In the genomic region with DNA sequence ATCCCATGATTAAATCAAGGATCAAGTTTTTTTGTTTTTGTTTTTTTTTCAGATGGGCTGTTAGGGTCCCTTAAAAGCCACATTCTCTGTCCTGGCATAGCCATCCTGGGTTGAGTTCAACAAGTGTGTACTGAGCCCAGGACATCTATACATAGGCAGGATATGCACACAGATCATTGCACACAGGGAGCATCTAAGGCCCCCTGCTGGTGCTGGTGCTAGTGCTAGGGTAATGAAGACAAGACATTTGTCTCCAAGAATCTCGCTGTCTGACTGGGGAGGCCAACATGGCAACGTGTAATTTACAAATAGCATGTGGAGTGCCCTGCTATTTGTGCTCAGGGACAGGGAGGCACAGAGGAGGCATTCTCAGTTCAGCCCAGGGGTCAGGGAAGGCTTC, we compare ENCODE assay signal across 25 cellular contexts.
DNase-seq lines count a peak whose midpoint lies in the region; ATAC-seq and TF ChIP-seq lines count a peak whose summit lies in the region.
"Had no signal": no experiment of that assay in that cellular context is flagged by ENCODE, and none has a peak within 500 bp of the region (broad histone marks: within the 10 kb centered on the region; RNA-seq: fewer than 3 reads in every experiment).

No MANE protein-coding gene starts in this region.

- H3K4me2 ChIP-seq in mesenchymal stem cell (ENCODE audit: low read length, poor library complexity, severe bottlenecking): no peak overlapping the region
- H3K4me2 ChIP-seq: BLaER1 treated with 17β-estradiol and CSF1 and Interleukin-3, amounts not matched to agents 10 nM and 100 nM had no signal

- H2BK120ac ChIP-seq in mesenchymal stem cell (ENCODE audit: low read depth, low read length): peak overlapping the region; percentile 22

- WGBS in mesenchymal stem cell: 93% methylated on average over 2 of the region's 2 CpGs

- no peaks in the 10 kb centered on the region for H3K36me3 ChIP-seq in left ventricle myocardium inferior
- H3K36me3 ChIP-seq in mesenchymal stem cell (ENCODE audit: control insufficient read depth in 1 of 2, insufficient read depth in 2 of 2, low read depth in 1 of 2, low read length in 2 of 2): no peaks in the 10 kb centered on the region
- no peaks in the 10 kb centered on the region for H3K36me3 ChIP-seq in breast epithelium
- H3K36me3 ChIP-seq: heart left ventricle, transverse colon had no signal

- no peak overlapping the region for H2AK5ac ChIP-seq in mesenchymal stem cell (ENCODE audit: low read length, severe bottlenecking)

- H3K27ac ChIP-seq in left ventricle myocardium inferior (replicated peaks): peak overlapping the region; percentile 81
- no peak overlapping the region for H3K27ac ChIP-seq in mesenchymal stem cell (ENCODE audit: low read length, poor library complexity, severe bottlenecking)
- no peak overlapping the region for H3K27ac ChIP-seq in breast epithelium
- no peak overlapping the region for H3K27ac ChIP-seq in caudate nucleus (ENCODE audit: low read depth, low read length)
- H3K27ac ChIP-seq: BLaER1 treated with 17β-estradiol and CSF1 and Interleukin-3, amounts not matched to agents 10 nM and 100 nM; SK-N-MC had no signal

- peak overlapping the region; percentile 49 to 99 for H3K4ac ChIP-seq in mesenchymal stem cell (ENCODE audit: low read depth in 1 of 2, low read length in 2 of 2)

- H3K14ac ChIP-seq in mesenchymal stem cell (ENCODE audit: low read length in 2 of 2): peak overlapping the region in 1 of 2 experiments; percentile 26

- intact Hi-C loops in left ventricle myocardium inferior (cut with micrococcal nuclease): no loop called here
- intact Hi-C loops in left ventricle myocardium superior (cut with micrococcal nuclease): no loop called here
- intact Hi-C loops in breast epithelium (cut with DNase I; ENCODE audit: low total_unique reads): no loop called here

- H3K4me1 ChIP-seq in left ventricle myocardium inferior (peaks cover 24% of the 10 kb centered on the region), mesenchymal stem cell (ENCODE audit: control insufficient read depth, insufficient read depth, low read depth, low read length) (peaks cover 6% of the 10 kb centered on the region), breast epithelium (peaks cover 0 to 8% of the 10 kb centered on the region in 2 donors)

- H2BK15ac ChIP-seq in mesenchymal stem cell (ENCODE audit: low read depth, poor library complexity, severe bottlenecking): no peak overlapping the region

- H2AFZ ChIP-seq in mesenchymal stem cell (ENCODE audit: low read depth, low read length): no peak overlapping the region

- H2BK12ac ChIP-seq in mesenchymal stem cell (ENCODE audit: low read length in 2 of 2): peak overlapping the region; percentile 84 to 100

- H3K4me3 ChIP-seq in left ventricle myocardium inferior (no peak overlapping the region), mesenchymal stem cell (ENCODE audit: insufficient read depth in 1 of 2, low read depth in 1 of 2, low read length in 2 of 2) (no peak overlapping the region), breast epithelium (no peak overlapping the region)
- H3K4me3 ChIP-seq: BLaER1 treated with 17β-estradiol and CSF1 and Interleukin-3, amounts not matched to agents 10 nM and 100 nM; heart left ventricle; SK-N-MC; transverse colon had no signal

- H3K18ac ChIP-seq in mesenchymal stem cell (ENCODE audit: low read depth in 1 of 2, low read length in 2 of 2): peak overlapping the region; percentile 35 to 90

- peak overlapping the region; percentile 70 for H4K8ac ChIP-seq in mesenchymal stem cell (ENCODE audit: low read length)

- no peak overlapping the region for H2BK5ac ChIP-seq in mesenchymal stem cell (ENCODE audit: low read depth, low read length, poor library complexity, severe bottlenecking)

- H3K9ac ChIP-seq in mesenchymal stem cell (ENCODE audit: low read length): no peak overlapping the region
- H3K9ac ChIP-seq: BLaER1 treated with 17β-estradiol and CSF1 and Interleukin-3, amounts not matched to agents 10 nM and 100 nM had no signal

- H3K79me1 ChIP-seq in mesenchymal stem cell (replicated peaks; ENCODE audit: low read length, poor library complexity, severe bottlenecking): no peaks in the 10 kb centered on the region

- no peak for ATAC-seq in left ventricle myocardium superior
- no peak for ATAC-seq in GM21786 (IDR thresholded peaks at IDR 0.05; ENCODE audit: unreplicated experiment)
- ATAC-seq: activated naive CD8-positive, alpha-beta T cell treated with anti-CD3 and anti-CD28 coated beads, Interleukin-2, amount 50 U/mL, for 24 hours; heart left ventricle; stimulated activated naive CD8-positive, alpha-beta T cell treated with anti-CD3 and anti-CD28 coated beads, Interleukin-15, Interleukin-2, amounts not matched to agents 100 U/mL and 50 U/mL, for 24 hours had no signal

- DNase-seq in left ventricle myocardium inferior: no peak
- no peak for DNase-seq in left ventricle myocardium superior
- peak; percentile 16 for DNase-seq in SK-MEL-5 (ENCODE audit: low read depth, low spot score)
- no peak for DNase-seq in mesenchymal stem cell
- no peak for DNase-seq in NCI-H510A treated with DMSO at 0.1 percent for 48 hours (lab: John Stamatoyannopoulos, UW)
- no peak for DNase-seq in breast epithelium (ENCODE audit: low spot score in 2 of 2)
- no peak for DNase-seq in caudate nucleus (lab: John Stamatoyannopoulos, UW)
- DNase-seq: activated CD4-positive, alpha-beta T cell treated with anti-CD3 and anti-CD28 coated beads, Interleukin-2, amount 50 U/mL, for 48 hours; activated effector memory CD4-positive, alpha-beta T cell treated with anti-CD3 and anti-CD28 coated beads, Interleukin-2, amount 50 U/mL, for 16 hours; activated naive CD8-positive, alpha-beta T cell treated with anti-CD3 and anti-CD28 coated beads, Interleukin-2, amount 50 U/mL, for 24 hours; activated T-cell treated with anti-CD3 and anti-CD28 coated beads for 4 hours; H9; heart left ventricle; NCI-H1105 treated with DMSO at 0.1 percent for 48 hours; NCI-H2081; NCI-H446 treated with DMSO at 0.1 percent for 48 hours; NK-92 treated with Interleukin-12 subunit alpha and Interleukin-12 subunit beta, amount 100 ng/mL, for 24 hours; occipital lobe; stimulated activated CD4-positive, alpha-beta T cell treated with anti-CD3 and anti-CD28 coated beads, Interleukin-4, amount 100 ng/mL, for 1 hour; stimulated activated naive CD8-positive, alpha-beta T cell treated with anti-CD3 and anti-CD28 coated beads, Interleukin-15, Interleukin-2, amounts not matched to agents 100 U/mL and 50 U/mL, for 24 hours; T-helper 2 cell; transverse colon had no signal

- peak overlapping the region; percentile 53 for H4K91ac ChIP-seq in mesenchymal stem cell (ENCODE audit: low read length)

- in situ Hi-C loops in SK-MEL-5 (cut with HindIII; ENCODE audit: low pct_unique_long_range_greater_than_20kb, low sequenced_read_pairs): no loop called here

- H3K9me3 ChIP-seq in left ventricle myocardium inferior (replicated peaks) (peaks cover 23% of the 10 kb centered on the region), mesenchymal stem cell (ENCODE audit: control insufficient read depth, low read length) (peaks cover 13% of the 10 kb centered on the region), breast epithelium (peaks cover 6 to 19% of the 10 kb centered on the region in 2 donors)

- no peak overlapping the region for H3K23ac ChIP-seq in mesenchymal stem cell (ENCODE audit: low read length in 2 of 2)

- no peak for TF ChIP-seq POLR2A in breast epithelium (IDR thresholded peaks at IDR 0.05)

- H3K27me3 ChIP-seq in left ventricle myocardium inferior (ENCODE audit: low read depth) (no peaks in the 10 kb centered on the region), mesenchymal stem cell (ENCODE audit: control insufficient read depth in 1 of 2, insufficient read depth in 1 of 2, low read length in 2 of 2) (no peaks in the 10 kb centered on the region), breast epithelium (no peaks in the 10 kb centered on the region)
- H3K27me3 ChIP-seq: BLaER1 treated with 17β-estradiol and CSF1 and Interleukin-3, amounts not matched to agents 10 nM and 100 nM; heart left ventricle; transverse colon had no signal

- no peak for TF ChIP-seq CTCF in left ventricle myocardium inferior (IDR thresholded peaks at IDR 0.05; ENCODE audit: borderline replicate concordance)
- no peak for TF ChIP-seq CTCF in breast epithelium (IDR thresholded peaks at IDR 0.05)
